Comparison of ENCODE assay signal across 9 cellular contexts in the genomic region with DNA sequence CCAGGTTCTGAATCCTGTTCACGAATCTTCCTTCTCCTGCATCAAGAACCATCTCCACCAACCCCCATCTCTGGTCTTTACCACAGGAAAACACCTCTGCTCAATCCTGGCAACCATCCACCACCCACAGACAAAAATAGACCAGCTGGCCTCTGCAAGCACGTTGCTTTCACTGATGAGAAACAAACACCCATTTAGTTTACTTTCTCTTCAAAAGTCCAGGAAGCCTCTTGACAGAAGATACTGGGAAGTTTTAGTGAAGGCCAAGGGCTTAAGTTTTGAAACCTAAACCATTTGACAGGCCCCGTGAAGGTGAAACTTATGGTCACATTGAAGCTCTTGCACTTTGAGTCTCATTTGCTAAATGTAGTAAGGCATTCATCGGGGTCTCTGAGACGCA.
A peak's percentile ranks its signal among the peaks of the same experiment; 100 is the strongest.
DNase-seq lines count a peak whose midpoint lies in the region; ATAC-seq and TF ChIP-seq lines count a peak whose summit lies in the region.
"Had no signal": no experiment of that assay in that cellular context is flagged by ENCODE, and none has a peak within 500 bp of the region (broad histone marks: within the 10 kb centered on the region; RNA-seq: fewer than 3 reads in every experiment).

No MANE protein-coding gene starts in this region.

- peak; percentile 42 for ATAC-seq in HG02678 (IDR thresholded peaks at IDR 0.05; ENCODE audit: unreplicated experiment)
- ATAC-seq in Right ventricle myocardium superior (ENCODE audit: poor library complexity), result peak; percentile 69

- H3K36me3 ChIP-seq in SJCRH30 (no peaks in the 10 kb centered on the region), ascending aorta (no peaks in the 10 kb centered on the region), HAP-1 (replicated peaks) (no peaks in the 10 kb centered on the region)

- intact Hi-C loops in Right ventricle myocardium superior (cut with DNase I) (loop anchor here (10.0 kb wide), 1 partner anchor 122 kb away; a partner anchor contains a TSS), ascending aorta (cut with DNase I) (no loop called here)

- H3K9me3 ChIP-seq in SJCRH30 (replicated peaks) (no peaks in the 10 kb centered on the region), ascending aorta (no peaks in the 10 kb centered on the region), HAP-1 (no peaks in the 10 kb centered on the region)

- DNase-seq in NCI-H2081 (lab: John Stamatoyannopoulos, UW) (peak; percentile 35 to 59), NCI-H2081 treated with DMSO at 0.1 percent for 48 hours (lab: John Stamatoyannopoulos, UW) (no peak), SJCRH30 (peak; percentile 57 to 72), Right ventricle myocardium superior (peak; percentile 59), ascending aorta (ENCODE audit: low spot score in 2 of 2) (no peak), amniotic stem cell (lab: John Stamatoyannopoulos, UW) (no peak), HAP-1 (ENCODE audit: low spot score in 2 of 2) (no peak)
- DNase-seq: activated B cell treated with CpG ODN at 0.5 μM for 24 hours had no signal

- no peak for TF ChIP-seq CTCF in ascending aorta (IDR thresholded peaks at IDR 0.05)

- H3K4me1 ChIP-seq in SJCRH30, result peaks cover 35% of the 10 kb centered on the region
- H3K4me1 ChIP-seq in ascending aorta, result no peaks in the 10 kb centered on the region
- no peaks in the 10 kb centered on the region for H3K4me1 ChIP-seq in HAP-1

- H3K27ac ChIP-seq in SJCRH30 (no peak overlapping the region), ascending aorta (no peak overlapping the region)

- H3K27me3 ChIP-seq in SJCRH30 (no peaks in the 10 kb centered on the region), ascending aorta (no peaks in the 10 kb centered on the region), HAP-1 (ENCODE audit: low read depth) (no peaks in the 10 kb centered on the region)

- in situ Hi-C loops in HAP-1 (cut with MboI; ENCODE audit: low sequenced_read_pairs), result no loop called here

- no peak overlapping the region for H3K4me3 ChIP-seq in SJCRH30
- no peak overlapping the region for H3K4me3 ChIP-seq in ascending aorta
- no peak overlapping the region for H3K4me3 ChIP-seq in HAP-1

Comparison
In these comparisons a context has a peak if more than half of its experiments do, and no peak if none do; other contexts are left out.
1. DNase-seq: peak in NCI-H2081 (2 of 2), SJCRH30 (2 of 2) and Right ventricle myocardium superior (single experiment); none in NCI-H2081 treated with DMSO at 0.1 percent for 48 hours (single experiment), ascending aorta (0 of 2), amniotic stem cell (single experiment) and HAP-1 (0 of 2).